ENCODE assay signal across 9 cellular contexts in genomic region chr3:33884204-33884561, GRCh38.
A peak's percentile ranks its signal among the peaks of the same experiment; 100 is the strongest.
DNase-seq lines count a peak whose midpoint lies in the region; ATAC-seq, FAIRE-seq and TF ChIP-seq lines count a peak whose summit lies in the region.
"Had no signal": no experiment of that assay in that cellular context is flagged by ENCODE, and none has a peak within 500 bp of the region (broad histone marks: within the 10 kb centered on the region; RNA-seq: fewer than 3 reads in every experiment).

No MANE protein-coding gene starts in this region.

- peak; percentile 98 for FAIRE-seq in K562 (lab: Jason Lieb, UNC)
- no peak for FAIRE-seq in D721Med (lab: Jason Lieb, UNC)

- DNase-seq in EL (peak; percentile 49), K562 (ENCODE audit: extremely low read depth in 1 of 4, low spot score in 3 of 4) (peak; percentile 72 to 93 (median 76)), mesendoderm (peak; percentile 32), glutamatergic neuron (no peak), D721Med (ENCODE audit: insufficient read length, low spot score) (no peak), thyroid gland (no peak)
- DNase-seq: tibial artery had no signal

- peak; percentile 98 to 99 (median 98) for TF ChIP-seq CTCF in K562 (IDR thresholded peaks at IDR 0.05 in 2 of 3, conservative IDR thresholded peaks at IDR 0.05 in 1 of 3; ENCODE audit: insufficient read depth in 2 of 3, low read depth in 1 of 3, low read length in 3 of 3)
- no peak for TF ChIP-seq CTCF in glutamatergic neuron (IDR thresholded peaks at IDR 0.05; ENCODE audit: partially characterized antibody, unreplicated experiment)
- no peak for TF ChIP-seq CTCF in D721Med (IDR thresholded peaks at IDR 0.05; ENCODE audit: insufficient read depth, missing control alignments)
- peak in 1 of 6 experiments; percentile 11 for TF ChIP-seq CTCF in thyroid gland (IDR thresholded peaks at IDR 0.05)

- no peak overlapping the region for H3K23ac ChIP-seq in mesendoderm (ENCODE audit: low read length)

- no TSS peak for BruUV-seq in K562 (replicated peaks; lab: Mats Ljungman, UMichigan)

- WGBS in K562 (ENCODE audit: insufficient coverage, low coverage, missing lambda C conversion rate): 2% methylated on average over 9 of the region's 9 CpGs
- no CpG with 5 or more reads among the region's 9 CpGs for WGBS in mesendoderm (ENCODE audit: extremely low coverage, insufficient coverage, low lambda C conversion rate)
- 49 to 50% methylated on average over 9 of the region's 9 CpGs for WGBS in thyroid gland, 2 donors

- H3K4me1 Mint-ChIP-seq in glutamatergic neuron (ENCODE audit: low read depth, unreplicated experiment): peaks cover 8% of the 10 kb centered on the region
- peaks cover 5% of the 10 kb centered on the region for H3K4me1 Mint-ChIP-seq in activated T-helper 17 cell treated with anti-CD3 and anti-CD28 coated beads, Interleukin-2, amount 50 U/mL, for 72 hours

- no peak overlapping the region for H2AK5ac ChIP-seq in mesendoderm (ENCODE audit: low read length)

- POLR2A ChIA-PET in K562 (lab: Yijun Ruan, JAX): interaction anchor here (0.6 to 2.1 kb wide), 7 partner anchors 8 to 261 kb away, joined by 3 to 5 read pairs (median 4); no protein-coding TSS in a partner anchor

- CTCF ChIA-PET in K562 (lab: Yijun Ruan, JAX; ENCODE audit: low intra/inter-chr PET ratio): interaction anchor here (0.7 to 4.3 kb wide), 7 partner anchors 109 to 800 kb away, joined by 3 to 43 read pairs (median 4); no protein-coding TSS in a partner anchor

- intact Hi-C loops in K562 (cut with micrococcal nuclease): loop anchor here (1.0 to 5.0 kb wide), 7 partner anchors 31 to 393 kb away; no protein-coding TSS in a partner anchor
- intact Hi-C loops in thyroid gland (cut with DNase I): loop anchor here (10.0 kb wide), 1 partner anchor 801 kb away; no protein-coding TSS in a partner anchor

- peak overlapping the region; percentile 90 for H2AFZ ChIP-seq in K562 (ENCODE audit: low read depth, low read length)

- H3K9ac ChIP-seq in K562 (ENCODE audit: insufficient read depth in 1 of 2, low read depth in 2 of 2, low read length in 2 of 2): no peak overlapping the region
- H3K9ac ChIP-seq in mesendoderm (ENCODE audit: low read length): no peak overlapping the region

- TF ChIP-seq POLR2A in K562 (conservative IDR thresholded peaks at IDR 0.05) (no peak), thyroid gland (IDR thresholded peaks at IDR 0.05) (no peak)

- no peaks in the 10 kb centered on the region for H4K20me1 ChIP-seq in K562 (replicated peaks; ENCODE audit: control insufficient read depth, insufficient read depth, low read length)

- H3K4me3 ChIP-seq in K562: no peak overlapping the region
- H3K4me3 ChIP-seq in mesendoderm (ENCODE audit: low read length): no peak overlapping the region
- no peak overlapping the region for H3K4me3 ChIP-seq in thyroid gland (replicated peaks in 1 of 3)

- ATAC-seq in HG03103 (IDR thresholded peaks at IDR 0.05; ENCODE audit: low read depth, unreplicated experiment) (peak; percentile 76), K562 (peak; percentile 97)
- ATAC-seq in activated T-helper 17 cell treated with anti-CD3 and anti-CD28 coated beads, Interleukin-2, amount 50 U/mL, for 72 hours (replicated peaks): no peak

- no peak overlapping the region for H3K27ac Mint-ChIP-seq in glutamatergic neuron (ENCODE audit: unreplicated experiment)
- no peak overlapping the region for H3K27ac Mint-ChIP-seq in activated T-helper 17 cell treated with anti-CD3 and anti-CD28 coated beads, Interleukin-2, amount 50 U/mL, for 72 hours

- no peaks in the 10 kb centered on the region for H3K27me3 ChIP-seq in K562 (ENCODE audit: control insufficient read depth in 2 of 2, insufficient read depth in 2 of 2, low read length in 2 of 2)
- no peaks in the 10 kb centered on the region for H3K27me3 ChIP-seq in mesendoderm (ENCODE audit: insufficient read depth, low read length, poor library complexity)
- no peaks in the 10 kb centered on the region for H3K27me3 ChIP-seq in thyroid gland
- H3K27me3 ChIP-seq: tibial artery had no signal

- no peak overlapping the region for H3K27ac ChIP-seq in K562 (ENCODE audit: extremely low read depth, low read depth, low read length)
- H3K27ac ChIP-seq in mesendoderm (ENCODE audit: low read depth, low read length): no peak overlapping the region
- H3K27ac ChIP-seq in thyroid gland: no peak overlapping the region
- H3K27ac ChIP-seq: tibial artery had no signal

- H3K18ac ChIP-seq in mesendoderm (ENCODE audit: low read length): no peak overlapping the region

- no peaks in the 10 kb centered on the region for H3K79me1 ChIP-seq in mesendoderm (ENCODE audit: low read length)

- H4K8ac ChIP-seq in mesendoderm (ENCODE audit: low read depth, low read length): no peak overlapping the region

- H3K36me3 ChIP-seq in K562 (ENCODE audit: control insufficient read depth, insufficient read depth, low read length) (no peaks in the 10 kb centered on the region), mesendoderm (ENCODE audit: control insufficient read depth, insufficient read depth, low read length) (no peaks in the 10 kb centered on the region), thyroid gland (no peaks in the 10 kb centered on the region)
- H3K36me3 ChIP-seq: tibial artery had no signal

- peaks cover 2% of the 10 kb centered on the region for H3K27me3 Mint-ChIP-seq in glutamatergic neuron (ENCODE audit: unreplicated experiment)
- peaks cover 7% of the 10 kb centered on the region for H3K27me3 Mint-ChIP-seq in activated T-helper 17 cell treated with anti-CD3 and anti-CD28 coated beads, Interleukin-2, amount 50 U/mL, for 72 hours

- peaks cover 6% of the 10 kb centered on the region for H3K9me3 Mint-ChIP-seq in glutamatergic neuron (ENCODE audit: unreplicated experiment)
- H3K9me3 Mint-ChIP-seq in activated T-helper 17 cell treated with anti-CD3 and anti-CD28 coated beads, Interleukin-2, amount 50 U/mL, for 72 hours: no peaks in the 10 kb centered on the region

- no peaks in the 10 kb centered on the region for H3K9me1 ChIP-seq in K562 (ENCODE audit: control insufficient read depth, insufficient read depth, low read length)

- no peak overlapping the region for H2BK5ac ChIP-seq in mesendoderm (ENCODE audit: low read length)

- no peaks in the 10 kb centered on the region for H3K36me3 Mint-ChIP-seq in glutamatergic neuron (ENCODE audit: unreplicated experiment)
- H3K36me3 Mint-ChIP-seq in activated T-helper 17 cell treated with anti-CD3 and anti-CD28 coated beads, Interleukin-2, amount 50 U/mL, for 72 hours (ENCODE audit: low read depth): no peaks in the 10 kb centered on the region

- H3K4me3 Mint-ChIP-seq in glutamatergic neuron (ENCODE audit: unreplicated experiment): no peak overlapping the region
- H3K4me3 Mint-ChIP-seq in activated T-helper 17 cell treated with anti-CD3 and anti-CD28 coated beads, Interleukin-2, amount 50 U/mL, for 72 hours: no peak overlapping the region

- no peak for TF ChIP-seq EP300 in K562 (IDR thresholded peaks at IDR 0.05; ENCODE audit: low read length)

- peak; percentile 96 to 99 for TF ChIP-seq RAD21 in K562 (CRISPR knock-in tag; conservative IDR thresholded peaks at IDR 0.05 in 1 of 2, IDR thresholded peaks at IDR 0.05 in 1 of 2)

- no peak overlapping the region for H3K4ac ChIP-seq in mesendoderm (ENCODE audit: low read depth, low read length)

- H3K4me2 ChIP-seq in K562 (ENCODE audit: insufficient read depth, low read length) (peak overlapping the region; percentile 44), mesendoderm (ENCODE audit: low read length) (no peak overlapping the region)

- H4K5ac ChIP-seq in mesendoderm (ENCODE audit: low read length): no peak overlapping the region

- no peak overlapping the region for H3K56ac ChIP-seq in mesendoderm (ENCODE audit: low read length)

- in situ Hi-C loops in K562 (cut with MboI): loop anchor here (5.0 to 25.0 kb wide), 3 partner anchors 133 to 803 kb away; no protein-coding TSS in a partner anchor

- no peak overlapping the region for H2BK120ac ChIP-seq in mesendoderm (ENCODE audit: low read depth, low read length)

- H3K79me2 ChIP-seq in K562 (ENCODE audit: control insufficient read depth, insufficient read depth, low read length): no peaks in the 10 kb centered on the region
- no peaks in the 10 kb centered on the region for H3K79me2 ChIP-seq in mesendoderm (ENCODE audit: control insufficient read depth, insufficient read depth, low read length)

- H2BK15ac ChIP-seq in mesendoderm (replicated peaks; ENCODE audit: low read depth): no peak overlapping the region

- H3K4me1 ChIP-seq in K562 (replicated peaks in 1 of 2; ENCODE audit: control insufficient read depth in 2 of 2, insufficient read depth in 2 of 2, low read length in 2 of 2) (peaks cover 0 to 24% of the 10 kb centered on the region in 2 experiments; a peak in 2 of 5 replicates), mesendoderm (ENCODE audit: control insufficient read depth, low read depth, low read length) (no peaks in the 10 kb centered on the region), thyroid gland (peaks cover 0 to 4% of the 10 kb centered on the region in 2 donors)

- H3K9me3 ChIP-seq in K562 (replicated peaks; ENCODE audit: control insufficient read depth, insufficient read depth, low read depth, low read length) (no peaks in the 10 kb centered on the region), thyroid gland (no peaks in the 10 kb centered on the region)
- H3K9me3 ChIP-seq: tibial artery had no signal

TF ChIP-seq in K562, 482 proteins besides CTCF, POLR2A, EP300 and RAD21 (continues in another document):
- TF ChIP-seq TAF7 (tag; IDR thresholded peaks at IDR 0.05): no peak
- TF ChIP-seq KLF16 (IDR thresholded peaks at IDR 0.05): peak; percentile 5; the same call in 1 of the 2 replicates
- TF ChIP-seq CHD4 (IDR thresholded peaks at IDR 0.05; ENCODE audit: insufficient read depth, insufficient replicate concordance, low read depth, low read length, poor library complexity, severe bottlenecking): no peak
- peak; percentile 98 for TF ChIP-seq ARID2 (IDR thresholded peaks at IDR 0.05)
- peak; percentile 75 for TF ChIP-seq USF1 (CRISPR knock-in tag; IDR thresholded peaks at IDR 0.05)
- peak in 1 of 2 experiments; percentile 52; a peak in 1 of 4 replicates for TF ChIP-seq MAZ (CRISPR knock-in tag; conservative IDR thresholded peaks at IDR 0.05 in 1 of 2, IDR thresholded peaks at IDR 0.05 in 1 of 2)
- TF ChIP-seq TSC22D4 (tag; IDR thresholded peaks at IDR 0.05): no peak
- TF ChIP-seq MAX (CRISPR knock-in tag; IDR thresholded peaks at IDR 0.05): peak; percentile 63
- TF ChIP-seq TCF3 (CRISPR knock-in tag; IDR thresholded peaks at IDR 0.05): 0 out of 2 replicates have a peak, but pooled peaks have one; percentile 21
- TF ChIP-seq ZNF551 (CRISPR knock-in tag; IDR thresholded peaks at IDR 0.05): no peak

Comparison
In these comparisons a context has a peak if more than half of its experiments do, and no peak if none do; other contexts are left out.
1. DNase-seq: peak in EL (single experiment), K562 (4 of 4) and mesendoderm (single experiment); none in glutamatergic neuron (single experiment), D721Med (single experiment) and thyroid gland (0 of 2).
2. CTCF ChIP-seq: peak in K562 (3 of 3); none in glutamatergic neuron (single experiment) and D721Med (single experiment).